ENCODE assay signal across 3 cellular contexts in genomic region chr4:24909606-24910005, GRCh38.
A peak's percentile ranks its signal among the peaks of the same experiment; 100 is the strongest.
TF ChIP-seq lines count a peak whose summit lies in the region.

No MANE protein-coding gene starts in this region.

TF ChIP-seq in HEK293, 187 proteins besides CTCF, POLR2A, EP300 and RAD21:
- TF ChIP-seq SETDB1 (IDR thresholded peaks at IDR 0.05; ENCODE audit: insufficient read length, low read length), result peak; percentile 73

TF ChIP-seq in K562, 482 proteins besides CTCF, POLR2A, EP300 and RAD21:
- TF ChIP-seq ZFP36 (IDR thresholded peaks at IDR 0.05; ENCODE audit: low read depth, low read length, partially characterized antibody) (peak; percentile 9), ZNF431 (CRISPR knock-in tag; IDR thresholded peaks at IDR 0.05) (peak; percentile 99)

TF ChIP-seq in HepG2, 621 proteins besides CTCF, POLR2A, EP300 and RAD21:
- peak; percentile 97; the same call in 1 of the 2 replicates for TF ChIP-seq ZNF431 (CRISPR knock-in tag; IDR thresholded peaks at IDR 0.05; ENCODE audit: borderline replicate concordance, low read depth)
